8 cellular contexts compared by ENCODE assay signal in genomic region chr19:33080761-33081681, GRCh38. TPM values are rescaled to one million over a fixed set of nuclear protein-coding genes. Genes with fewer than 3 reads are reported as not detected.
A peak's percentile ranks its signal among the peaks of the same experiment; 100 is the strongest.
DNase-seq lines count a peak whose midpoint lies in the region; ATAC-seq and TF ChIP-seq lines count a peak whose summit lies in the region.

GPATCH1 (plus strand) TSS chr19:33081181; CDS start chr19:33081194, 13 bp downstream.

- H3K27me3 Mint-ChIP-seq in IgD-negative memory B cell: no peaks in the 10 kb centered on the region

- peak within 1 kb of the TSS; percentile 78 to 96 (median 95) for H3K27ac Mint-ChIP-seq in IgD-negative memory B cell

- no peaks in the 10 kb centered on the region for H3K9me3 Mint-ChIP-seq in IgD-negative memory B cell

- ATAC-seq in GM21528 (IDR thresholded peaks at IDR 0.05; ENCODE audit: low FRiP score, unreplicated experiment) (peak; percentile 77), Panc1 (peak; percentile 86)

- H3K36me3 ChIP-seq in Panc1 (ENCODE audit: control insufficient read depth, insufficient read depth, low read length) (no peaks in the 10 kb centered on the region), esophagus squamous epithelium (no peaks in the 10 kb centered on the region)

- CTCF ChIA-PET in Panc1 (lab: Charles Lee): no interaction called here

- H3K9me3 ChIP-seq in Panc1 (ENCODE audit: control insufficient read depth, insufficient read depth, low read depth, low read length) (no peaks in the 10 kb centered on the region), esophagus squamous epithelium (no peaks in the 10 kb centered on the region)

- intact Hi-C loops in Panc1 (cut with micrococcal nuclease; ENCODE audit: unreplicated experiment) (no loop called here), esophagus squamous epithelium (cut with DNase I) (no loop called here)

- POLR2A ChIA-PET in Panc1 (lab: Charles Lee): interaction anchor here (0.6 to 0.7 kb wide), 2 partner anchors 9 to 22 kb away, joined by 3 to 4 read pairs; no protein-coding TSS in a partner anchor

- 0 to 1% methylated on average over 29 to 30 of the region's 62 CpGs for WGBS in esophagus squamous epithelium, 2 donors

- H3K4me3 Mint-ChIP-seq in IgD-negative memory B cell: peak within 1 kb of the TSS; percentile 99 to 100 (median 99)

- peak in 1 of 4 donors; percentile 34 for TF ChIP-seq POLR2A in esophagus squamous epithelium (IDR thresholded peaks at IDR 0.05)

- TSS peak; percentile 91 for BruUV-seq in Panc1 (replicated peaks; lab: Mats Ljungman, UMichigan)

- H3K4me1 Mint-ChIP-seq in IgD-negative memory B cell: peaks cover 12 to 17% (median 14%) of the 10 kb centered on the region in 3 donors

- H3K4me3 ChIP-seq in Panc1 (ENCODE audit: low read depth in 2 of 2, low read length in 2 of 2) (peak within 1 kb of the TSS; percentile 87 to 95), esophagus squamous epithelium (peak within 1 kb of the TSS; percentile 66 to 93 (median 91))

- no peaks in the 10 kb centered on the region for H3K36me3 Mint-ChIP-seq in IgD-negative memory B cell

- H3K27me3 ChIP-seq in Panc1 (ENCODE audit: control insufficient read depth, insufficient read depth, low read length) (no peaks in the 10 kb centered on the region), esophagus squamous epithelium (no peaks in the 10 kb centered on the region)

- peak within 1 kb of the TSS; percentile 90 for H3K27ac ChIP-seq in Panc1 (ENCODE audit: low read length)
- H3K27ac ChIP-seq in esophagus squamous epithelium: peak within 1 kb of the TSS; percentile 78 to 89 (median 82)

- TF ChIP-seq CTCF in Panc1 (IDR thresholded peaks at IDR 0.05) (no peak), esophagus squamous epithelium (IDR thresholded peaks at IDR 0.05) (peak in 1 of 6 experiments; percentile 43)

- in situ Hi-C loops in Panc1 (cut with HindIII; ENCODE audit: low pct_unique_long_range_greater_than_20kb, low sequenced_read_pairs): no loop called here

- DNase-seq in DMS114 treated with DMSO at 0.1 percent for 48 hours (lab: John Stamatoyannopoulos, UW; ENCODE audit: unreplicated experiment) (peak; percentile 90), Panc1 (ENCODE audit: low read depth, low spot score) (no peak), esophagus squamous epithelium (lab: John Stamatoyannopoulos, UW) (peak; percentile 41), myocyte (ENCODE audit: low read depth) (peak; percentile 88)
- peak; percentile 91 for DNase-seq in activated T-cell treated with anti-CD3 and anti-CD28 coated beads, Interleukin-2, amount 50 U/mL, for 48 hours
- DNase-seq in stimulated activated CD8-positive, alpha-beta memory T cell treated with anti-CD3 and anti-CD28 coated beads, Interleukin-7, amount 100 ng/mL, for 4 hours (ENCODE audit: low read depth in 2 of 2): peak; percentile 63 to 74

- H3K4me1 ChIP-seq in Panc1 (ENCODE audit: control insufficient read depth, insufficient read depth, low read length) (peaks cover 41% of the 10 kb centered on the region), esophagus squamous epithelium (peaks cover 0 to 30% (median 15%) of the 10 kb centered on the region in 3 donors)

RNA-seq across cellular contexts. Expression of gene GPATCH1, which starts in this region (rescaled TPM):
- polyA plus RNA-seq in IgD-negative memory B cell: 7.0 TPM
- 34.7 TPM for total RNA-seq in Panc1 (2021; ENCODE audit: unreplicated experiment)
- 30.0 TPM for polyA plus RNA-seq in Panc1 (2012; ENCODE audit: insufficient read length)
- total RNA-seq in esophagus squamous epithelium: 1 to 10 TPM; 3.6 to 9.3 (median 6.2) TPM
- 5.4 and 6.2 TPM in 2 replicates for total RNA-seq in myocyte
- 4.9 TPM for polyA plus RNA-seq in myocyte (2012)
